Comparison of ENCODE assay signal across 29 cellular contexts in the genomic region with DNA sequence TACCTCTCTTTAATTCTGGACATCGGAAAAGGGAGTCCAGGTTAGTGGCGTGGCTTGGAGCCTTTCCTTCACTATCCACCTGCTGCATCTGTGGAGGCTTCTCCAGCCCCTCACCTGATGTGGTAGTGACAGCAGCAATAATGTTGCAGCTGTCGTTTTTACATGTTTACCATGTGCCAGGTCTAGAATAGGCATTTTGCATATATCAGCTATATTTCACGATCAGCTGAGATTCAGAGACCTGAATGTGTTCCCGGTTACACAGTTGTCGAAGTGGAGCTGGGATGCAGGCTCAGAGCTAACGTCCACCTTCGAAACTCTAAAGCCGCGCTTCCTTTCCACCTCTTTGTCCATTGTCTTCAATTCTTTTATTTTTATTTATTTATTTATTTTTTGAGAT.
"Had no signal": no experiment of that assay in that cellular context is flagged by ENCODE, and none has a peak within 500 bp of the region (broad histone marks: within the 10 kb centered on the region; RNA-seq: fewer than 3 reads in every experiment).

No MANE protein-coding gene starts in this region.

- H3K4me3 ChIP-seq: esophagus squamous epithelium, heart right ventricle, lower lobe of right lung, smooth muscle cell, stomach, testis, tibial nerve, upper lobe of left lung had no signal

- ATAC-seq: effector memory CD8-positive, alpha-beta T cell; heart right ventricle; left colon; left ventricle myocardium superior; lower lobe of right lung; naive thymus-derived CD8-positive, alpha-beta T cell; sciatic nerve had no signal

- H3K4me1 ChIP-seq: parathyroid adenoma had no signal

- DNase-seq: cortex of kidney; effector memory CD8-positive, alpha-beta T cell; erythroblast; esophagus squamous epithelium; foreskin melanocyte; glutamatergic neuron; heart right ventricle; hippocampal formation; immature natural killer cell; islet precursor cell; kidney glomerular epithelial cell; left colon; left ventricle myocardium superior; lower lobe of right lung; naive thymus-derived CD8-positive, alpha-beta T cell; nephron progenitor cell; stimulated activated CD4-positive, alpha-beta T cell treated with anti-CD3 and anti-CD28 coated beads, Interleukin-12 subunit alpha, Interleukin-12 subunit beta, amount 100 ng/mL, for 4 hours; stimulated activated CD4-positive, alpha-beta T cell treated with anti-CD3 and anti-CD28 coated beads, Interleukin-1b, Interleukin-23, amount 100 ng/mL, for 48 hours; stimulated activated CD4-positive, alpha-beta T cell treated with anti-CD3 and anti-CD28 coated beads, Interleukin-4, amount 100 ng/mL, for 1 hour; stimulated activated CD8-positive, alpha-beta memory T cell treated with anti-CD3 and anti-CD28 coated beads, Interleukin-4, amount 100 ng/mL, for 48 hours; stimulated activated naive CD4-positive, alpha-beta T cell treated with Interleukin-2 at 50 U/mL for 16 hours; stomach; substantia nigra; testis; upper lobe of left lung had no signal

- H3K27me3 ChIP-seq: esophagus squamous epithelium, heart right ventricle, stomach, testis, tibial nerve, upper lobe of left lung had no signal

- H3K27ac ChIP-seq: esophagus squamous epithelium, lower lobe of right lung, parathyroid adenoma, stomach, tibial nerve, upper lobe of left lung had no signal

- H3K4me2 ChIP-seq: smooth muscle cell had no signal

- H3K9me3 ChIP-seq: esophagus squamous epithelium, heart right ventricle, lower lobe of right lung, stomach, testis, tibial nerve, upper lobe of left lung had no signal

- H3K36me3 ChIP-seq: esophagus squamous epithelium, heart right ventricle, lower lobe of right lung, stomach, tibial nerve, upper lobe of left lung had no signal

- H3K9ac ChIP-seq: parathyroid adenoma had no signal
